14 cellular contexts compared by ENCODE assay signal in the genomic region with DNA sequence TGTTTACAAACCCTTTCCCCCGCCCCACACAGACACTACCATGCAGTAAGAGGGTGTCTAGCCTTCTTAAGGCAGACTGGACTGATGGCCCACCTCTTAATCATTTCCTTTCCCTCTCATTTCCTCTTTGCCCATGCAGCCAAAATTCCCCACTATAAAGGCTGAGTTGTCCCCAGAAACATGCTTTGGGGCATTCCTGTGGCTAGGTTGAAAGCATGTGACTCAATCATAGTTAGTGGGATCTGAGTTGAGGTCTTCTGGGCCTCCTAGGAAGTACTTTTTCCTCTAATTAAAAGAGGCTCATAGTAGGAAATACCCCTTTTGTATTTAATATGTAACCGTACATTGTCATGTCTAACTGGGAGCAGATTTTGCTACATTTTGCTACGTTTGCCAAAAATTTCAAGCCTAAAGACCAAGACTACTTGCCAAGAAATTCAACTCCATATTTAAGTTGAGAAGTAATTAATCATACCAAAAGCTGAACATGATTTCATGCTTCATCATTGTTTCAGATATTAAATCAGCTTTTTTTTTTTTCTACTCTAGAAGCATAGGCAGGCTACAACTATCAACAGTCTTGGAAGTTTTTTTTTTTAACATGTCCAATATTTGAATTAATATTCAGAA.
A peak's percentile ranks its signal among the peaks of the same experiment; 100 is the strongest.
DNase-seq lines count a peak whose midpoint lies in the region; ATAC-seq, FAIRE-seq and TF ChIP-seq lines count a peak whose summit lies in the region.
"Had no signal": no experiment of that assay in that cellular context is flagged by ENCODE, and none has a peak within 500 bp of the region (broad histone marks: within the 10 kb centered on the region; RNA-seq: fewer than 3 reads in every experiment).

No MANE protein-coding gene starts in this region.

- H3F3A ChIP-seq in GM23248 (ENCODE audit: insufficient read depth): peaks cover 26% of the 10 kb centered on the region

- peak overlapping the region; percentile 38 to 77; a peak in 4 of 6 replicates for H3K27ac ChIP-seq in A549
- H3K27ac ChIP-seq in GM23248: peak overlapping the region; percentile 49
- peak overlapping the region; percentile 99 for H3K27ac ChIP-seq in RWPE2 (ENCODE audit: poor library complexity, severe bottlenecking)
- H3K27ac ChIP-seq: BLaER1 treated with 17β-estradiol and CSF1 and Interleukin-3, amounts not matched to agents 10 nM and 100 nM; left lung had no signal

- ATAC-seq in A549 (peak in 1 of 2 experiments; percentile 34; a peak in 2 of 6 replicates), RWPE2 (ENCODE audit: low read depth) (peak; percentile 94), omental fat pad (ENCODE audit: low FRiP score) (no peak), HG03097 (IDR thresholded peaks at IDR 0.05; ENCODE audit: low FRiP score, unreplicated experiment) (no peak)
- ATAC-seq: left lung had no signal

- no peak overlapping the region for H3K9ac ChIP-seq in GM23248
- H3K9ac ChIP-seq: BLaER1 treated with 17β-estradiol and CSF1 and Interleukin-3, amounts not matched to agents 10 nM and 100 nM had no signal

- no peak for TF ChIP-seq RAD21 in A549 (conservative IDR thresholded peaks at IDR 0.05 in 1 of 2, IDR thresholded peaks at IDR 0.05 in 1 of 2)

- peak in 1 of 2 experiments; percentile 24; a peak in 1 of 5 replicates for TF ChIP-seq EP300 in A549 (IDR thresholded peaks at IDR 0.05)

- TF ChIP-seq CTCF in A549 (IDR thresholded peaks at IDR 0.05) (no peak), RWPE2 (IDR thresholded peaks at IDR 0.05; ENCODE audit: poor library complexity, severe bottlenecking) (no peak), fibroblast of mammary gland (conservative IDR thresholded peaks at IDR 0.05; ENCODE audit: control insufficient read depth, insufficient read depth, low read depth, low read length) (no peak), omental fat pad (IDR thresholded peaks at IDR 0.05) (no peak)

- in situ Hi-C loops in GM23248 (cut with MboI): no loop called here

- 25% methylated on average over 3 of the region's 3 CpGs for WGBS in A549 (ENCODE audit: missing lambda C conversion rate)
- WGBS in GM23248 (ENCODE audit: low coverage in 1 of 2, low lambda C conversion rate in 2 of 2, missing lambda C conversion rate in 2 of 2), 2 experiments: 0% methylated on average over 3 of the region's 3 CpGs

- TF ChIP-seq POLR2A in A549 (IDR thresholded peaks at IDR 0.05; ENCODE audit: low read length): no peak

- H3K36me3 ChIP-seq in GM23248 (ENCODE audit: low read depth) (no peaks in the 10 kb centered on the region), RWPE2 (ENCODE audit: low read depth) (no peaks in the 10 kb centered on the region)
- H3K36me3 ChIP-seq: BLaER1 treated with 17β-estradiol and CSF1 and Interleukin-3, amounts not matched to agents 10 nM and 100 nM; left lung had no signal

- H3K27me3 ChIP-seq in GM23248 (replicated peaks; ENCODE audit: insufficient read depth) (no peaks in the 10 kb centered on the region), RWPE2 (ENCODE audit: insufficient read depth, poor library complexity, severe bottlenecking) (no peaks in the 10 kb centered on the region)
- H3K27me3 ChIP-seq: BLaER1 treated with 17β-estradiol and CSF1 and Interleukin-3, amounts not matched to agents 10 nM and 100 nM; left lung had no signal

- POLR2A ChIA-PET in A549 (lab: Yijun Ruan, JAX): no interaction called here

- H3K9me3 ChIP-seq in A549: no peaks in the 10 kb centered on the region
- H3K9me3 ChIP-seq in GM23248 (ENCODE audit: low read depth): no peaks in the 10 kb centered on the region
- H3K9me3 ChIP-seq in RWPE2 (ENCODE audit: severe bottlenecking): no peaks in the 10 kb centered on the region
- H3K9me3 ChIP-seq: BLaER1 treated with 17β-estradiol and CSF1 and Interleukin-3, amounts not matched to agents 10 nM and 100 nM; left lung had no signal

- H3K4me3 ChIP-seq in A549 (no peak overlapping the region), GM23248 (peak overlapping the region; percentile 13; the same call in 1 of the 2 replicates), RWPE2 (ENCODE audit: severe bottlenecking) (no peak overlapping the region), fibroblast of mammary gland (ENCODE audit: control insufficient read depth, low read depth, low read length) (no peak overlapping the region)
- H3K4me3 ChIP-seq: BLaER1 treated with 17β-estradiol and CSF1 and Interleukin-3, amounts not matched to agents 10 nM and 100 nM; left lung had no signal

- no peak for FAIRE-seq in A549 (lab: Jason Lieb, UNC)

- H4K20me1 ChIP-seq in GM23248 (ENCODE audit: insufficient read depth): no peaks in the 10 kb centered on the region
- H4K20me1 ChIP-seq: BLaER1 treated with 17β-estradiol and CSF1 and Interleukin-3, amounts not matched to agents 10 nM and 100 nM had no signal

- DNase-seq in A549 (ENCODE audit: low read depth in 1 of 2, low spot score in 1 of 2): peak in 1 of 2 experiments; percentile 5
- peak; percentile 90 for DNase-seq in GM23248
- peak; percentile 66 for DNase-seq in RWPE2 (ENCODE audit: low spot score)
- DNase-seq in fibroblast of mammary gland (ENCODE audit: low read depth): peak; percentile 95
- no peak for DNase-seq in omental fat pad (ENCODE audit: low spot score)
- DNase-seq in nucleus accumbens (lab: John Stamatoyannopoulos, UW): no peak
- no peak for DNase-seq in NCI-H1417 treated with DMSO at 0.1 percent for 48 hours (lab: John Stamatoyannopoulos, UW)
- DNase-seq: KG1; left lung; NCI-H748 treated with DMSO at 0.1 percent for 48 hours; stimulated activated naive B cell treated with anti-CD40 and anti-IgM and Interleukin-4, amounts not matched to agents 10 μg/mL and 1 μg/mL and 100 μg/mL, for 72 hours; T-helper 9 cell had no signal

- H3K4me1 ChIP-seq in A549: peaks cover 11% of the 10 kb centered on the region; the same call in 2 of the 3 replicates
- H3K4me1 ChIP-seq in GM23248 (ENCODE audit: insufficient read depth): peaks cover 50% of the 10 kb centered on the region
- peaks cover 36% of the 10 kb centered on the region for H3K4me1 ChIP-seq in RWPE2 (ENCODE audit: insufficient read depth, poor library complexity, severe bottlenecking)
- H3K4me1 ChIP-seq: left lung had no signal

- no peak overlapping the region for H2AFZ ChIP-seq in GM23248

- H3K4me2 ChIP-seq in A549 (no peak overlapping the region; the same call in 2 of the 3 replicates), GM23248 (ENCODE audit: unreplicated experiment) (peak overlapping the region; percentile 37)

- H3K79me2 ChIP-seq in GM23248 (ENCODE audit: insufficient read depth): no peaks in the 10 kb centered on the region

- CTCF ChIA-PET in A549 (lab: Yijun Ruan, JAX): interaction anchor here (1.0 kb wide), 1 partner anchor 143 kb away, joined by 3 read pairs; no protein-coding TSS in a partner anchor

- no peaks in the 10 kb centered on the region; the same call in 1 of the 2 replicates for H3K9me2 ChIP-seq in GM23248 (ENCODE audit: insufficient read depth)

TF ChIP-seq in A549, 52 proteins besides CTCF, POLR2A, EP300 and RAD21:
- no peak for TF ChIP-seq TFCP2L1 (CRISPR knock-in tag; IDR thresholded peaks at IDR 0.05)
- TF ChIP-seq CBX8 (IDR thresholded peaks at IDR 0.05): no peak
- no peak for TF ChIP-seq BHLHE40 (IDR thresholded peaks at IDR 0.05; ENCODE audit: low read depth, low read length)
- no peak for TF ChIP-seq ZC3H11A (IDR thresholded peaks at IDR 0.05)
- peak; percentile 39 for TF ChIP-seq JUNB (IDR thresholded peaks at IDR 0.05)
TF ChIP-seq in A549: peak in this region for 1.

Comparison
In these comparisons a context has a peak if more than half of its experiments do, and no peak if none do; other contexts are left out.
1. DNase-seq: peak in GM23248 (single experiment), RWPE2 (single experiment) and fibroblast of mammary gland (single experiment); none in omental fat pad (single experiment), nucleus accumbens (0 of 56) and NCI-H1417 treated with DMSO at 0.1 percent for 48 hours (single experiment).
2. H3K27ac ChIP-seq: peak in every context shown above with its lines; median percentile 99 in RWPE2; 58 in A549; 49 in GM23248.